In the genomic region with DNA sequence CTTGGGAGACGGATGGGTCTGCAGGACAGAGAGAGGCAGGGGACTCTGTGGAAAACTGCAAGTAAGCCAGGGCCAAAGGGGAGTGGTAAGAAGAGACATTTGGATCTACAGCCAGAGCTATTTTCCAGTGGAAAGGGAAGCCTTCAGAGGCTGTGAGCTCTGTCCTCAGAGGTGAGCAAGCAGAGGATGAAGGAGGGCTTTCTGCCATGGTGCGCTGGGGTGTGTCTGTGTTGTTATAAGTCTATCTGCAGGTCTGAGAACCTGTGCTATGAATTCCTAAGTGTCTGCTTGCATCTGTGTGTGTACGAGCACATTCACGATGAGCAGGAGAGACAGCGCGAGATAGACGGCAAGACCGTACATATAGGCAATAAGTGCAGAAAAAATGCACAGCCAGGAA, we compare ENCODE assay signal across 1 cellular context.
TF ChIP-seq lines count a peak whose summit lies in the region.

No MANE protein-coding gene starts in this region.

TF ChIP-seq in WTC11, 78 proteins besides CTCF, POLR2A, EP300 and RAD21 (continued from another document):
- no peak for TF ChIP-seq ZBTB21 (CRISPR knock-in tag; IDR thresholded peaks at IDR 0.05; ENCODE audit: borderline replicate concordance)
- TF ChIP-seq, protein P1, sequence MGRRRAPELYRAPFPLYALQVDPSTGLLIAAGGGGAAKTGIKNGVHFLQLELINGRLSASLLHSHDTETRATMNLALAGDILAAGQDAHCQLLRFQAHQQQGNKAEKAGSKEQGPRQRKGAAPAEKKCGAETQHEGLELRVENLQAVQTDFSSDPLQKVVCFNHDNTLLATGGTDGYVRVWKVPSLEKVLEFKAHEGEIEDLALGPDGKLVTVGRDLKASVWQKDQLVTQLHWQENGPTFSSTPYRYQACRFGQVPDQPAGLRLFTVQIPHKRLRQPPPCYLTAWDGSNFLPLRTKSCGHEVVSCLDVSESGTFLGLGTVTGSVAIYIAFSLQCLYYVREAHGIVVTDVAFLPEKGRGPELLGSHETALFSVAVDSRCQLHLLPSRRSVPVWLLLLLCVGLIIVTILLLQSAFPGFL (CRISPR knock-in tag; IDR thresholded peaks at IDR 0.05; ENCODE audit: borderline replicate concordance): no peak
- TF ChIP-seq, protein P2, sequence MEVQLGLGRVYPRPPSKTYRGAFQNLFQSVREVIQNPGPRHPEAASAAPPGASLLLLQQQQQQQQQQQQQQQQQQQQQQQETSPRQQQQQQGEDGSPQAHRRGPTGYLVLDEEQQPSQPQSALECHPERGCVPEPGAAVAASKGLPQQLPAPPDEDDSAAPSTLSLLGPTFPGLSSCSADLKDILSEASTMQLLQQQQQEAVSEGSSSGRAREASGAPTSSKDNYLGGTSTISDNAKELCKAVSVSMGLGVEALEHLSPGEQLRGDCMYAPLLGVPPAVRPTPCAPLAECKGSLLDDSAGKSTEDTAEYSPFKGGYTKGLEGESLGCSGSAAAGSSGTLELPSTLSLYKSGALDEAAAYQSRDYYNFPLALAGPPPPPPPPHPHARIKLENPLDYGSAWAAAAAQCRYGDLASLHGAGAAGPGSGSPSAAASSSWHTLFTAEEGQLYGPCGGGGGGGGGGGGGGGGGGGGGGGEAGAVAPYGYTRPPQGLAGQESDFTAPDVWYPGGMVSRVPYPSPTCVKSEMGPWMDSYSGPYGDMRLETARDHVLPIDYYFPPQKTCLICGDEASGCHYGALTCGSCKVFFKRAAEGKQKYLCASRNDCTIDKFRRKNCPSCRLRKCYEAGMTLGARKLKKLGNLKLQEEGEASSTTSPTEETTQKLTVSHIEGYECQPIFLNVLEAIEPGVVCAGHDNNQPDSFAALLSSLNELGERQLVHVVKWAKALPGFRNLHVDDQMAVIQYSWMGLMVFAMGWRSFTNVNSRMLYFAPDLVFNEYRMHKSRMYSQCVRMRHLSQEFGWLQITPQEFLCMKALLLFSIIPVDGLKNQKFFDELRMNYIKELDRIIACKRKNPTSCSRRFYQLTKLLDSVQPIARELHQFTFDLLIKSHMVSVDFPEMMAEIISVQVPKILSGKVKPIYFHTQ (CRISPR knock-in tag; IDR thresholded peaks at IDR 0.05): no peak
- TF ChIP-seq, protein P3, sequence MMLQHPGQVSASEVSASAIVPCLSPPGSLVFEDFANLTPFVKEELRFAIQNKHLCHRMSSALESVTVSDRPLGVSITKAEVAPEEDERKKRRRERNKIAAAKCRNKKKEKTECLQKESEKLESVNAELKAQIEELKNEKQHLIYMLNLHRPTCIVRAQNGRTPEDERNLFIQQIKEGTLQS (CRISPR knock-in tag; conservative IDR thresholded peaks at IDR 0.05): no peak
- TF ChIP-seq, protein P4, sequence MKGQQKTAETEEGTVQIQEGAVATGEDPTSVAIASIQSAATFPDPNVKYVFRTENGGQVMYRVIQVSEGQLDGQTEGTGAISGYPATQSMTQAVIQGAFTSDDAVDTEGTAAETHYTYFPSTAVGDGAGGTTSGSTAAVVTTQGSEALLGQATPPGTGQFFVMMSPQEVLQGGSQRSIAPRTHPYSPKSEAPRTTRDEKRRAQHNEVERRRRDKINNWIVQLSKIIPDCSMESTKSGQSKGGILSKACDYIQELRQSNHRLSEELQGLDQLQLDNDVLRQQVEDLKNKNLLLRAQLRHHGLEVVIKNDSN (CRISPR knock-in tag; IDR thresholded peaks at IDR 0.05): no peak
- TF ChIP-seq, protein P5, sequence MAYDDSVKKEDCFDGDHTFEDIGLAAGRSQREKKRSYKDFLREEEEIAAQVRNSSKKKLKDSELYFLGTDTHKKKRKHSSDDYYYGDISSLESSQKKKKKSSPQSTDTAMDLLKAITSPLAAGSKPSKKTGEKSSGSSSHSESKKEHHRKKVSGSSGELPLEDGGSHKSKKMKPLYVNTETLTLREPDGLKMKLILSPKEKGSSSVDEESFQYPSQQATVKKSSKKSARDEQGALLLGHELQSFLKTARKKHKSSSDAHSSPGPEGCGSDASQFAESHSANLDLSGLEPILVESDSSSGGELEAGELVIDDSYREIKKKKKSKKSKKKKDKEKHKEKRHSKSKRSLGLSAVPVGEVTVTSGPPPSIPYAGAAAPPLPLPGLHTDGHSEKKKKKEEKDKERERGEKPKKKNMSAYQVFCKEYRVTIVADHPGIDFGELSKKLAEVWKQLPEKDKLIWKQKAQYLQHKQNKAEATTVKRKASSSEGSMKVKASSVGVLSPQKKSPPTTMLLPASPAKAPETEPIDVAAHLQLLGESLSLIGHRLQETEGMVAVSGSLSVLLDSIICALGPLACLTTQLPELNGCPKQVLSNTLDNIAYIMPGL (CRISPR knock-in tag; IDR thresholded peaks at IDR 0.05): no peak
- no peak for TF ChIP-seq NFE2L1 (CRISPR knock-in tag; IDR thresholded peaks at IDR 0.05)
- TF ChIP-seq, protein P6, sequence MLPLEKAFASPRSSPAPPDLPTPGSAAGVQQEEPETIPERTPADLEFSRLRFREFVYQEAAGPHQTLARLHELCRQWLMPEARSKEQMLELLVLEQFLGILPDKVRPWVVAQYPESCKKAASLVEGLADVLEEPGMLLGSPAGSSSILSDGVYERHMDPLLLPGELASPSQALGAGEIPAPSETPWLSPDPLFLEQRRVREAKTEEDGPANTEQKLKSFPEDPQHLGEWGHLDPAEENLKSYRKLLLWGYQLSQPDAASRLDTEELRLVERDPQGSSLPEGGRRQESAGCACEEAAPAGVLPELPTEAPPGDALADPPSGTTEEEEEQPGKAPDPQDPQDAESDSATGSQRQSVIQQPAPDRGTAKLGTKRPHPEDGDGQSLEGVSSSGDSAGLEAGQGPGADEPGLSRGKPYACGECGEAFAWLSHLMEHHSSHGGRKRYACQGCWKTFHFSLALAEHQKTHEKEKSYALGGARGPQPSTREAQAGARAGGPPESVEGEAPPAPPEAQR (CRISPR knock-in tag; IDR thresholded peaks at IDR 0.05): no peak
- TF ChIP-seq, protein P7, sequence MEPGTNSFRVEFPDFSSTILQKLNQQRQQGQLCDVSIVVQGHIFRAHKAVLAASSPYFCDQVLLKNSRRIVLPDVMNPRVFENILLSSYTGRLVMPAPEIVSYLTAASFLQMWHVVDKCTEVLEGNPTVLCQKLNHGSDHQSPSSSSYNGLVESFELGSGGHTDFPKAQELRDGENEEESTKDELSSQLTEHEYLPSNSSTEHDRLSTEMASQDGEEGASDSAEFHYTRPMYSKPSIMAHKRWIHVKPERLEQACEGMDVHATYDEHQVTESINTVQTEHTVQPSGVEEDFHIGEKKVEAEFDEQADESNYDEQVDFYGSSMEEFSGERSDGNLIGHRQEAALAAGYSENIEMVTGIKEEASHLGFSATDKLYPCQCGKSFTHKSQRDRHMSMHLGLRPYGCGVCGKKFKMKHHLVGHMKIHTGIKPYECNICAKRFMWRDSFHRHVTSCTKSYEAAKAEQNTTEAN (CRISPR knock-in tag; IDR thresholded peaks at IDR 0.05): no peak
- TF ChIP-seq, protein P8, sequence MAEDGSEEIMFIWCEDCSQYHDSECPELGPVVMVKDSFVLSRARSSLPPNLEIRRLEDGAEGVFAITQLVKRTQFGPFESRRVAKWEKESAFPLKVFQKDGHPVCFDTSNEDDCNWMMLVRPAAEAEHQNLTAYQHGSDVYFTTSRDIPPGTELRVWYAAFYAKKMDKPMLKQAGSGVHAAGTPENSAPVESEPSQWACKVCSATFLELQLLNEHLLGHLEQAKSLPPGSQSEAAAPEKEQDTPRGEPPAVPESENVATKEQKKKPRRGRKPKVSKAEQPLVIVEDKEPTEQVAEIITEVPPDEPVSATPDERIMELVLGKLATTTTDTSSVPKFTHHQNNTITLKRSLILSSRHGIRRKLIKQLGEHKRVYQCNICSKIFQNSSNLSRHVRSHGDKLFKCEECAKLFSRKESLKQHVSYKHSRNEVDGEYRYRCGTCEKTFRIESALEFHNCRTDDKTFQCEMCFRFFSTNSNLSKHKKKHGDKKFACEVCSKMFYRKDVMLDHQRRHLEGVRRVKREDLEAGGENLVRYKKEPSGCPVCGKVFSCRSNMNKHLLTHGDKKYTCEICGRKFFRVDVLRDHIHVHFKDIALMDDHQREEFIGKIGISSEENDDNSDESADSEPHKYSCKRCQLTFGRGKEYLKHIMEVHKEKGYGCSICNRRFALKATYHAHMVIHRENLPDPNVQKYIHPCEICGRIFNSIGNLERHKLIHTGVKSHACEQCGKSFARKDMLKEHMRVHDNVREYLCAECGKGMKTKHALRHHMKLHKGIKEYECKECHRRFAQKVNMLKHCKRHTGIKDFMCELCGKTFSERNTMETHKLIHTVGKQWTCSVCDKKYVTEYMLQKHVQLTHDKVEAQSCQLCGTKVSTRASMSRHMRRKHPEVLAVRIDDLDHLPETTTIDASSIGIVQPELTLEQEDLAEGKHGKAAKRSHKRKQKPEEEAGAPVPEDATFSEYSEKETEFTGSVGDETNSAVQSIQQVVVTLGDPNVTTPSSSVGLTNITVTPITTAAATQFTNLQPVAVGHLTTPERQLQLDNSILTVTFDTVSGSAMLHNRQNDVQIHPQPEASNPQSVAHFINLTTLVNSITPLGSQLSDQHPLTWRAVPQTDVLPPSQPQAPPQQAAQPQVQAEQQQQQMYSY (CRISPR knock-in tag; IDR thresholded peaks at IDR 0.05): no peak
- no peak for TF ChIP-seq ZNF138 (CRISPR knock-in tag; conservative IDR thresholded peaks at IDR 0.05)
- TF ChIP-seq JUN (CRISPR knock-in tag; IDR thresholded peaks at IDR 0.05): no peak
- no peak for TF ChIP-seq RORB (CRISPR knock-in tag; IDR thresholded peaks at IDR 0.05)
- TF ChIP-seq, protein P9, sequence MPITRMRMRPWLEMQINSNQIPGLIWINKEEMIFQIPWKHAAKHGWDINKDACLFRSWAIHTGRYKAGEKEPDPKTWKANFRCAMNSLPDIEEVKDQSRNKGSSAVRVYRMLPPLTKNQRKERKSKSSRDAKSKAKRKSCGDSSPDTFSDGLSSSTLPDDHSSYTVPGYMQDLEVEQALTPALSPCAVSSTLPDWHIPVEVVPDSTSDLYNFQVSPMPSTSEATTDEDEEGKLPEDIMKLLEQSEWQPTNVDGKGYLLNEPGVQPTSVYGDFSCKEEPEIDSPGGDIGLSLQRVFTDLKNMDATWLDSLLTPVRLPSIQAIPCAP (CRISPR knock-in tag; IDR thresholded peaks at IDR 0.05): no peak
- no peak for TF ChIP-seq CBFB (CRISPR knock-in tag; IDR thresholded peaks at IDR 0.05; ENCODE audit: low read depth)
